7 cellular contexts compared by ENCODE assay signal in genomic region chr3:177144922-177145321, GRCh38. TPM values are rescaled to one million over a fixed set of nuclear protein-coding genes. Genes with fewer than 3 reads are reported as not detected.
DNase-seq lines count a peak whose midpoint lies in the region; ATAC-seq and TF ChIP-seq lines count a peak whose summit lies in the region.

No MANE protein-coding gene starts in this region.

- peaks cover 25% of the 10 kb centered on the region for H3K4me1 ChIP-seq in PC-9 (replicated peaks; ENCODE audit: insufficient read depth)

- H3K27ac ChIP-seq in PC-9: peak overlapping the region; percentile 38

- DNase-seq in PC-9 (peak in 1 of 2 experiments; percentile 56), NCI-H446 (lab: John Stamatoyannopoulos, UW) (no peak), head of caudate nucleus (no peak), foreskin fibroblast (no peak)
- DNase-seq in naive thymus-derived CD8-positive, alpha-beta T cell: peak in 4 of 10 donors; percentile 23 to 59 (median 40)

- H3K27me3 Mint-ChIP-seq in naive thymus-derived CD8-positive, alpha-beta T cell: no peaks in the 10 kb centered on the region

- peaks cover 0 to 3% (median 2%) of the 10 kb centered on the region in 3 donors for H3K36me3 Mint-ChIP-seq in naive thymus-derived CD8-positive, alpha-beta T cell

- peak overlapping the region; percentile 23 for H3K4me2 ChIP-seq in PC-9

- CTCF ChIA-PET in PC-9 (lab: Charles Lee): interaction anchor here (0.6 kb wide), 2 partner anchors 52 to 94 kb away, joined by 3 read pairs; partner anchors contain the start of gene TBL1XR1

- H3K9me2 ChIP-seq in PC-9 (ENCODE audit: insufficient read depth): no peaks in the 10 kb centered on the region

- H3K4me3 ChIP-seq in PC-9 (no peak overlapping the region), foreskin fibroblast (ENCODE audit: low read depth in 1 of 2, low read length in 2 of 2) (no peak overlapping the region)

- peak; percentile 55 for ATAC-seq in GM18867 (IDR thresholded peaks at IDR 0.05; ENCODE audit: unreplicated experiment)
- ATAC-seq in HG02588 (IDR thresholded peaks at IDR 0.05; ENCODE audit: unreplicated experiment): peak; percentile 61
- ATAC-seq in naive thymus-derived CD8-positive, alpha-beta T cell: peak; percentile 83 to 92

- BruUV-seq in PC-9 (replicated peaks; lab: Mats Ljungman, UMichigan): no TSS peak

- no peaks in the 10 kb centered on the region for H3K27me3 ChIP-seq in PC-9 (ENCODE audit: insufficient read depth, low read depth)

- no peaks in the 10 kb centered on the region for H3K9me3 Mint-ChIP-seq in naive thymus-derived CD8-positive, alpha-beta T cell

- H3F3A ChIP-seq in PC-9 (ENCODE audit: insufficient read depth, low read depth): peaks cover 54% of the 10 kb centered on the region

- H3K36me3 ChIP-seq in PC-9 (ENCODE audit: low read depth): peaks cover 30% of the 10 kb centered on the region

- peaks cover 100% of the 10 kb centered on the region for H3K79me2 ChIP-seq in PC-9 (ENCODE audit: low read depth)

- H3K9me3 ChIP-seq in PC-9 (ENCODE audit: insufficient read depth, low read depth): no peaks in the 10 kb centered on the region

- peaks cover 11 to 84% (median 65%) of the 10 kb centered on the region in 4 donors for H3K4me1 Mint-ChIP-seq in naive thymus-derived CD8-positive, alpha-beta T cell

- H3K4me3 Mint-ChIP-seq in naive thymus-derived CD8-positive, alpha-beta T cell: peak overlapping the region; percentile 13 to 77 (median 65)

- TF ChIP-seq CTCF in PC-9 (conservative IDR thresholded peaks at IDR 0.05): no peak
- TF ChIP-seq CTCF in foreskin fibroblast (IDR thresholded peaks at IDR 0.05; ENCODE audit: low read depth, low read length): no peak

- H4K20me1 ChIP-seq in PC-9 (ENCODE audit: insufficient read depth): peaks cover 91% of the 10 kb centered on the region

- H2AFZ ChIP-seq in PC-9: no peak overlapping the region

- intact Hi-C loops in PC-9 (cut with micrococcal nuclease; ENCODE audit: unreplicated experiment) (no loop called here), head of caudate nucleus (cut with DNase I) (no loop called here)

- POLR2A ChIA-PET in PC-9 (lab: Charles Lee; ENCODE audit: unreplicated experiment): interaction anchor here (0.5 kb wide), 1 partner anchor 93 kb away, joined by 3 read pairs; no protein-coding TSS in a partner anchor
- POLR2A ChIA-PET in naive thymus-derived CD8-positive, alpha-beta T cell (lab: Charles Lee): interaction anchor here (0.6 to 1.9 kb wide), 4 partner anchors 13 to 54 kb away, joined by 3 to 5 read pairs (median 4); no protein-coding TSS in a partner anchor

- H3K27ac Mint-ChIP-seq in naive thymus-derived CD8-positive, alpha-beta T cell: peak overlapping the region; percentile 73 to 91 (median 86)

RNA-seq across cellular contexts. Expression of gene TBL1XR1, which starts 52.4 kb away (rescaled TPM):
- 232 and 243 TPM in 2 replicates for total RNA-seq in PC-9 (2021)
- total RNA-seq in naive thymus-derived CD8-positive, alpha-beta T cell: 100 to 1,000 TPM; 138 to 160 TPM
- 10 to 100 TPM; 23.4 to 34.7 (median 33.7) TPM for polyA plus RNA-seq in naive thymus-derived CD8-positive, alpha-beta T cell
